1 cellular context compared by ENCODE assay signal in the genomic region with DNA sequence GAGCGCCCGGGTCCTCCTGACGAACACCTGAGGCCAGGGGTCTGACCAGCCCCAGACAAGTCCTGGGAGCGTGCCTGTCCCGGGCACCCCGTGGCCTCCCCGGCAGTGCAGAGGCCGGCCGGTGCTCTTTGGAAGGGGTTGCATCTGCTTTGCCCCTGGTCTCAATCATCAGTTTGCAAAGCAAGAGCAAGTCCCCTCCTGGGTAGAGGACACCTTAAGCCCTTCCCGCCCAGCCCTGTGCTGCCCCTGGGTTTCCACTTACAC.
TF ChIP-seq lines count a peak whose summit lies in the region.

No MANE protein-coding gene starts in this region.

TF ChIP-seq in HepG2, 621 proteins besides CTCF, POLR2A, EP300 and RAD21:
- TF ChIP-seq ZNF430 (CRISPR knock-in tag; IDR thresholded peaks at IDR 0.05) (no peak), AGO2 (optimal IDR thresholded peaks at IDR 0.05; ENCODE audit: low read depth, low read length) (peak; percentile 33)
